ENCODE assay signal across 1 cellular context in the genomic region with DNA sequence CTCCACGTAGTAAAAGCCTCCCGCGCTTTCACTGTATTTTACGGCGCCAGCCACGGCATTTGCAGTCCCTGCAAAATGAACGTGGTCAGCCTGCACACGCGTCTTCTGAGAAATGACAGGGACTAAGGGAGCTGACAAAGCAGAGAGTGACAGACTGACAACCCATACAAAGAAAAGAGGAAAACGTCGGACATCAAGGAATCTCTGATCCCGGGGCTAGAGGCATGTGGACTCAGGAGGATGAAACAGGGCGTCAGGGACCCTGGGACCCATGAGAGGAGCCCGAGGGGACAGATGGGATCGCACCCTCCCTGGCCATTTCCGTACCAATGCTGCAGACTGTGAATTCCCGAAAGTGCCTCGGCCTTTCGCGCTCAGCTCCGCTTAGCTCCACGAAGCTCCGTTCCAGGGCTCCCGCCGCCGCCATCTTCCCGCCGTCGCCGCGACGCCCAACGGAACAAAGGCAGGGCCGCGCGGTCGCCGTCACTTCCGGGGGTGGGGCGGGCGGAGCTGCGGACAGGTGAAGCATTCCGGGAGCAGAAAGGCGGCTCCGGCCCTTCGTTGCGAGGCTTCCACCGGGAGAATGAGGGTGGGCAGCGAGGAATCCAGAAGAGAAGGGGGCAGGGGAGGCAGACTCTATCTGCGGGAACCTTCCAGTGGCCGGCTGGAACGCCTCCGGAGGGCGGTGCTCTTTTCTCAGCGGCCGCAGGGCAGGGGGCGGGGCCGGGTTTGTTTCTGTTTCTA.
TF ChIP-seq lines count a peak whose summit lies in the region.

Gene NUP160 (minus strand): TSS at position 459 of the 744 bp plus-strand sequence. CDS start 32 bp downstream, at position 427.

TF ChIP-seq in GM12878, 131 proteins besides CTCF, POLR2A, EP300 and RAD21 (continued from another document and continues in another):
- TF ChIP-seq SUZ12 (IDR thresholded peaks at IDR 0.05; ENCODE audit: unreplicated experiment): no peak
- no peak for TF ChIP-seq YBX1 (IDR thresholded peaks at IDR 0.05)
- TF ChIP-seq, protein P1, sequence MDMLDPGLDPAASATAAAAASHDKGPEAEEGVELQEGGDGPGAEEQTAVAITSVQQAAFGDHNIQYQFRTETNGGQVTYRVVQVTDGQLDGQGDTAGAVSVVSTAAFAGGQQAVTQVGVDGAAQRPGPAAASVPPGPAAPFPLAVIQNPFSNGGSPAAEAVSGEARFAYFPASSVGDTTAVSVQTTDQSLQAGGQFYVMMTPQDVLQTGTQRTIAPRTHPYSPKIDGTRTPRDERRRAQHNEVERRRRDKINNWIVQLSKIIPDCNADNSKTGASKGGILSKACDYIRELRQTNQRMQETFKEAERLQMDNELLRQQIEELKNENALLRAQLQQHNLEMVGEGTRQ (IDR thresholded peaks at IDR 0.05; ENCODE audit: borderline replicate concordance, low read depth, low read length): no peak
- no peak for TF ChIP-seq RBBP5 (conservative IDR thresholded peaks at IDR 0.05)
- TF ChIP-seq EGR1 (IDR thresholded peaks at IDR 0.05; ENCODE audit: borderline replicate concordance in 1 of 2, low read depth in 2 of 2, low read length in 2 of 2): peak in 1 of 2 experiments; percentile 13; a peak in 1 of 3 replicates
- TF ChIP-seq TCF12 (IDR thresholded peaks at IDR 0.05; ENCODE audit: low read depth, low read length): 0 out of 2 replicates have a peak, but pooled peaks have one; percentile 14
- TF ChIP-seq, protein P2, sequence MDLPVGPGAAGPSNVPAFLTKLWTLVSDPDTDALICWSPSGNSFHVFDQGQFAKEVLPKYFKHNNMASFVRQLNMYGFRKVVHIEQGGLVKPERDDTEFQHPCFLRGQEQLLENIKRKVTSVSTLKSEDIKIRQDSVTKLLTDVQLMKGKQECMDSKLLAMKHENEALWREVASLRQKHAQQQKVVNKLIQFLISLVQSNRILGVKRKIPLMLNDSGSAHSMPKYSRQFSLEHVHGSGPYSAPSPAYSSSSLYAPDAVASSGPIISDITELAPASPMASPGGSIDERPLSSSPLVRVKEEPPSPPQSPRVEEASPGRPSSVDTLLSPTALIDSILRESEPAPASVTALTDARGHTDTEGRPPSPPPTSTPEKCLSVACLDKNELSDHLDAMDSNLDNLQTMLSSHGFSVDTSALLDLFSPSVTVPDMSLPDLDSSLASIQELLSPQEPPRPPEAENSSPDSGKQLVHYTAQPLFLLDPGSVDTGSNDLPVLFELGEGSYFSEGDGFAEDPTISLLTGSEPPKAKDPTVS (IDR thresholded peaks at IDR 0.05; ENCODE audit: low read depth, low read length): no peak
- TF ChIP-seq SREBF2 (IDR thresholded peaks at IDR 0.05; ENCODE audit: low read length): no peak
- TF ChIP-seq BHLHE40 (IDR thresholded peaks at IDR 0.05; ENCODE audit: borderline replicate concordance in 1 of 2, low read depth in 2 of 2, low read length in 1 of 2): peak in 1 of 2 experiments; percentile 16; a peak in 1 of 4 replicates
- TF ChIP-seq, protein P3, sequence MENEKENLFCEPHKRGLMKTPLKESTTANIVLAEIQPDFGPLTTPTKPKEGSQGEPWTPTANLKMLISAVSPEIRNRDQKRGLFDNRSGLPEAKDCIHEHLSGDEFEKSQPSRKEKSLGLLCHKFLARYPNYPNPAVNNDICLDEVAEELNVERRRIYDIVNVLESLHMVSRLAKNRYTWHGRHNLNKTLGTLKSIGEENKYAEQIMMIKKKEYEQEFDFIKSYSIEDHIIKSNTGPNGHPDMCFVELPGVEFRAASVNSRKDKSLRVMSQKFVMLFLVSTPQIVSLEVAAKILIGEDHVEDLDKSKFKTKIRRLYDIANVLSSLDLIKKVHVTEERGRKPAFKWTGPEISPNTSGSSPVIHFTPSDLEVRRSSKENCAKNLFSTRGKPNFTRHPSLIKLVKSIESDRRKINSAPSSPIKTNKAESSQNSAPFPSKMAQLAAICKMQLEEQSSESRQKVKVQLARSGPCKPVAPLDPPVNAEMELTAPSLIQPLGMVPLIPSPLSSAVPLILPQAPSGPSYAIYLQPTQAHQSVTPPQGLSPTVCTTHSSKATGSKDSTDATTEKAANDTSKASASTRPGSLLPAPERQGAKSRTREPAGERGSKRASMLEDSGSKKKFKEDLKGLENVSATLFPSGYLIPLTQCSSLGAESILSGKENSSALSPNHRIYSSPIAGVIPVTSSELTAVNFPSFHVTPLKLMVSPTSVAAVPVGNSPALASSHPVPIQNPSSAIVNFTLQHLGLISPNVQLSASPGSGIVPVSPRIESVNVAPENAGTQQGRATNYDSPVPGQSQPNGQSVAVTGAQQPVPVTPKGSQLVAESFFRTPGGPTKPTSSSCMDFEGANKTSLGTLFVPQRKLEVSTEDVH (IDR thresholded peaks at IDR 0.05; ENCODE audit: low read depth, partially characterized antibody): no peak
- TF ChIP-seq SMAD1 (IDR thresholded peaks at IDR 0.05; ENCODE audit: low read depth, partially characterized antibody): no peak
- peak; percentile 90 for TF ChIP-seq E4F1 (IDR thresholded peaks at IDR 0.05; ENCODE audit: borderline replicate concordance, partially characterized antibody)
- TF ChIP-seq ZNF217 (IDR thresholded peaks at IDR 0.05): no peak; the same call in 1 of the 2 replicates
- no peak for TF ChIP-seq SREBF1 (IDR thresholded peaks at IDR 0.05; ENCODE audit: low read length)
- TF ChIP-seq NBN (IDR thresholded peaks at IDR 0.05): peak; percentile 53
- no peak for TF ChIP-seq ZNF24 (IDR thresholded peaks at IDR 0.05)
- peak; percentile 89 for TF ChIP-seq SIN3A (IDR thresholded peaks at IDR 0.05; ENCODE audit: low read depth, low read length)
- peak; percentile 34 for TF ChIP-seq MYC (IDR thresholded peaks at IDR 0.05; ENCODE audit: insufficient read depth, insufficient read length, insufficient replicate concordance, low read length, severe bottlenecking)
- no peak for TF ChIP-seq ESRRA (IDR thresholded peaks at IDR 0.05; ENCODE audit: low read length)
- TF ChIP-seq CBX5 (IDR thresholded peaks at IDR 0.05; ENCODE audit: low read depth): no peak
- peak; percentile 75; the same call in 1 of the 2 replicates for TF ChIP-seq RB1 (IDR thresholded peaks at IDR 0.05; ENCODE audit: borderline replicate concordance)
- TF ChIP-seq KAT2A (conservative IDR thresholded peaks at IDR 0.05; ENCODE audit: control insufficient read depth, low read depth, low read length): no peak
- no peak for TF ChIP-seq ZZZ3 (IDR thresholded peaks at IDR 0.05; ENCODE audit: control insufficient read depth, insufficient read length, low read depth)
- TF ChIP-seq SPI1 (IDR thresholded peaks at IDR 0.05; ENCODE audit: borderline replicate concordance, insufficient read depth, low read depth, low read length): no peak
- peak; percentile 61 for TF ChIP-seq NKRF (conservative IDR thresholded peaks at IDR 0.05)
- no peak for TF ChIP-seq RAD51 (IDR thresholded peaks at IDR 0.05)
- peak; percentile 40; the same call in 1 of the 2 replicates for TF ChIP-seq ZNF687 (IDR thresholded peaks at IDR 0.05)
- TF ChIP-seq ZBTB11 (CRISPR knock-in tag; IDR thresholded peaks at IDR 0.05): no peak
- no peak for TF ChIP-seq CHD4 (IDR thresholded peaks at IDR 0.05)
- peak; percentile 20 for TF ChIP-seq SIX5 (IDR thresholded peaks at IDR 0.05; ENCODE audit: low read depth, low read length, severe bottlenecking)
- TF ChIP-seq TCF7 (IDR thresholded peaks at IDR 0.05; ENCODE audit: borderline replicate concordance): no peak
- peak; percentile 75 for TF ChIP-seq MXI1 (IDR thresholded peaks at IDR 0.05; ENCODE audit: low read depth, low read length)
- TF ChIP-seq MEF2B (IDR thresholded peaks at IDR 0.05; ENCODE audit: partially characterized antibody, poor library complexity, severe bottlenecking): no peak
- no peak for TF ChIP-seq TCF3 (IDR thresholded peaks at IDR 0.05; ENCODE audit: borderline replicate concordance, insufficient read depth, low read depth, low read length)
- no peak for TF ChIP-seq HDAC2 (IDR thresholded peaks at IDR 0.05)
- TF ChIP-seq JUNB (IDR thresholded peaks at IDR 0.05): no peak
- TF ChIP-seq WRNIP1 (IDR thresholded peaks at IDR 0.05; ENCODE audit: borderline replicate concordance, low read depth, low read length): no peak
- peak; percentile 18; the same call in 1 of the 2 replicates for TF ChIP-seq EED (IDR thresholded peaks at IDR 0.05; ENCODE audit: low read depth)
- no peak for TF ChIP-seq SRF (IDR thresholded peaks at IDR 0.05; ENCODE audit: low read depth in 2 of 2, low read length in 2 of 2)
- TF ChIP-seq LARP7 (IDR thresholded peaks at IDR 0.05): peak; percentile 31; the same call in 1 of the 2 replicates
